Comparison of ENCODE assay signal across 1 cellular context in genomic region chr14:21103165-21103709, GRCh38.
A peak's percentile ranks its signal among the peaks of the same experiment; 100 is the strongest.
TF ChIP-seq lines count a peak whose summit lies in the region.

No MANE protein-coding gene starts in this region.

TF ChIP-seq in K562, 482 proteins besides CTCF, POLR2A, EP300 and RAD21:
- 0 out of 4 replicates have a peak, but pooled peaks of 1 of the 2 experiments have one; percentile 23 for TF ChIP-seq UBTF (IDR thresholded peaks at IDR 0.05; ENCODE audit: borderline replicate concordance in 1 of 2, low read depth in 2 of 2, low read length in 2 of 2)
- TF ChIP-seq, protein P1, sequence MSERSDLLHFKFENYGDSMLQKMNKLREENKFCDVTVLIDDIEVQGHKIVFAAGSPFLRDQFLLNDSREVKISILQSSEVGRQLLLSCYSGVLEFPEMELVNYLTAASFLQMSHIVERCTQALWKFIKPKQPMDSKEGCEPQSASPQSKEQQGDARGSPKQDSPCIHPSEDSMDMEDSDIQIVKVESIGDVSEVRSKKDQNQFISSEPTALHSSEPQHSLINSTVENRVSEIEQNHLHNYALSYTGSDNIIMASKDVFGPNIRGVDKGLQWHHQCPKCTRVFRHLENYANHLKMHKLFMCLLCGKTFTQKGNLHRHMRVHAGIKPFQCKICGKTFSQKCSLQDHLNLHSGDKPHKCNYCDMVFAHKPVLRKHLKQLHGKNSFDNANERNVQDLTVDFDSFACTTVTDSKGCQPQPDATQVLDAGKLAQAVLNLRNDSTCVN (CRISPR knock-in tag; IDR thresholded peaks at IDR 0.05) = 0 out of 2 replicates have a peak, but pooled peaks have one; percentile 13
- TF ChIP-seq, protein P2, sequence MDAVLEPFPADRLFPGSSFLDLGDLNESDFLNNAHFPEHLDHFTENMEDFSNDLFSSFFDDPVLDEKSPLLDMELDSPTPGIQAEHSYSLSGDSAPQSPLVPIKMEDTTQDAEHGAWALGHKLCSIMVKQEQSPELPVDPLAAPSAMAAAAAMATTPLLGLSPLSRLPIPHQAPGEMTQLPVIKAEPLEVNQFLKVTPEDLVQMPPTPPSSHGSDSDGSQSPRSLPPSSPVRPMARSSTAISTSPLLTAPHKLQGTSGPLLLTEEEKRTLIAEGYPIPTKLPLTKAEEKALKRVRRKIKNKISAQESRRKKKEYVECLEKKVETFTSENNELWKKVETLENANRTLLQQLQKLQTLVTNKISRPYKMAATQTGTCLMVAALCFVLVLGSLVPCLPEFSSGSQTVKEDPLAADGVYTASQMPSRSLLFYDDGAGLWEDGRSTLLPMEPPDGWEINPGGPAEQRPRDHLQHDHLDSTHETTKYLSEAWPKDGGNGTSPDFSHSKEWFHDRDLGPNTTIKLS (IDR thresholded peaks at IDR 0.05; ENCODE audit: borderline replicate concordance, low read depth) = no peak
- TF ChIP-seq CGGBP1 (CRISPR knock-in tag; IDR thresholded peaks at IDR 0.05) = no peak
- peak; percentile 95 for TF ChIP-seq HCFC1 (IDR thresholded peaks at IDR 0.05; ENCODE audit: low read depth, low read length)
- peak; percentile 45; the same call in 1 of the 2 replicates for TF ChIP-seq HDGF (IDR thresholded peaks at IDR 0.05)
- no peak for TF ChIP-seq ZNF347 (CRISPR knock-in tag; IDR thresholded peaks at IDR 0.05; ENCODE audit: low read depth)
- 0 out of 2 replicates have a peak, but pooled peaks have one; percentile 33 for TF ChIP-seq ETV1 (tag; conservative IDR thresholded peaks at IDR 0.05; ENCODE audit: low read depth)
- no peak for TF ChIP-seq ZBTB34 (CRISPR knock-in tag; IDR thresholded peaks at IDR 0.05)
- TF ChIP-seq, protein P3, sequence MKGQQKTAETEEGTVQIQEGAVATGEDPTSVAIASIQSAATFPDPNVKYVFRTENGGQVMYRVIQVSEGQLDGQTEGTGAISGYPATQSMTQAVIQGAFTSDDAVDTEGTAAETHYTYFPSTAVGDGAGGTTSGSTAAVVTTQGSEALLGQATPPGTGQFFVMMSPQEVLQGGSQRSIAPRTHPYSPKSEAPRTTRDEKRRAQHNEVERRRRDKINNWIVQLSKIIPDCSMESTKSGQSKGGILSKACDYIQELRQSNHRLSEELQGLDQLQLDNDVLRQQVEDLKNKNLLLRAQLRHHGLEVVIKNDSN (CRISPR knock-in tag; IDR thresholded peaks at IDR 0.05) = peak; percentile 70
- TF ChIP-seq ZNF175 (CRISPR knock-in tag; IDR thresholded peaks at IDR 0.05; ENCODE audit: low read depth) = 0 out of 2 replicates have a peak, but pooled peaks have one; percentile 12
- peak; percentile 93 for TF ChIP-seq SPI1 (IDR thresholded peaks at IDR 0.05; ENCODE audit: borderline replicate concordance, low read depth, low read length)
- peak; percentile 95 for TF ChIP-seq ZNF143 (CRISPR knock-in tag; IDR thresholded peaks at IDR 0.05)
- 0 out of 2 replicates have a peak, but pooled peaks have one; percentile 57 for TF ChIP-seq OTX1 (CRISPR knock-in tag; IDR thresholded peaks at IDR 0.05)
- TF ChIP-seq BCL6 (CRISPR knock-in tag; IDR thresholded peaks at IDR 0.05) = no peak
- peak; percentile 59 for TF ChIP-seq USF2 (CRISPR knock-in tag; IDR thresholded peaks at IDR 0.05)
- TF ChIP-seq, protein P4, sequence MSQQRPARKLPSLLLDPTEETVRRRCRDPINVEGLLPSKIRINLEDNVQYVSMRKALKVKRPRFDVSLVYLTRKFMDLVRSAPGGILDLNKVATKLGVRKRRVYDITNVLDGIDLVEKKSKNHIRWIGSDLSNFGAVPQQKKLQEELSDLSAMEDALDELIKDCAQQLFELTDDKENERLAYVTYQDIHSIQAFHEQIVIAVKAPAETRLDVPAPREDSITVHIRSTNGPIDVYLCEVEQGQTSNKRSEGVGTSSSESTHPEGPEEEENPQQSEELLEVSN (IDR thresholded peaks at IDR 0.05; ENCODE audit: borderline replicate concordance in 1 of 2, extremely low read depth in 1 of 2, insufficient read depth in 1 of 2, insufficient read length in 1 of 2, low read depth in 1 of 2, low read length in 1 of 2, poor library complexity in 1 of 2, severe bottlenecking in 1 of 2) = no peak
- TF ChIP-seq FOXA1 (IDR thresholded peaks at IDR 0.05; ENCODE audit: borderline replicate concordance) = no peak
- TF ChIP-seq SRSF3 (IDR thresholded peaks at IDR 0.05; ENCODE audit: insufficient read depth, low read length) = no peak
- 0 out of 2 replicates have a peak, but pooled peaks have one; percentile 58 for TF ChIP-seq MYC (IDR thresholded peaks at IDR 0.05; ENCODE audit: low read depth, low read length)
- no peak for TF ChIP-seq MYC (CRISPR knock-in tag; IDR thresholded peaks at IDR 0.05; ENCODE audit: borderline replicate concordance, low read depth)
- 0 out of 4 replicates have a peak, but pooled peaks of 1 of the 2 experiments have one; percentile 19 for TF ChIP-seq HDAC1 (IDR thresholded peaks at IDR 0.05)
- no peak for TF ChIP-seq SAFB2 (IDR thresholded peaks at IDR 0.05; ENCODE audit: borderline replicate concordance, low read depth, low read length, severe bottlenecking)
- 0 out of 4 replicates have a peak, but pooled peaks of 1 of the 2 experiments have one; percentile 22 for TF ChIP-seq ARNT (IDR thresholded peaks at IDR 0.05)
- TF ChIP-seq PHF20 (IDR thresholded peaks at IDR 0.05; ENCODE audit: partially characterized antibody) = peak; percentile 11
- no peak for TF ChIP-seq FUS (optimal IDR thresholded peaks at IDR 0.05; ENCODE audit: low read depth, low read length)
- no peak for TF ChIP-seq PTTG1 (tag; IDR thresholded peaks at IDR 0.05; ENCODE audit: low read depth)
- TF ChIP-seq MAFK (IDR thresholded peaks at IDR 0.05; ENCODE audit: low read length) = no peak
- no peak for TF ChIP-seq RUNX1 (IDR thresholded peaks at IDR 0.05; ENCODE audit: low read depth)
- TF ChIP-seq ZNF431 (CRISPR knock-in tag; IDR thresholded peaks at IDR 0.05) = 0 out of 2 replicates have a peak, but pooled peaks have one; percentile 2
- no peak for TF ChIP-seq WHSC1 (IDR thresholded peaks at IDR 0.05; ENCODE audit: low read length)
- no peak for TF ChIP-seq SREBF1 (IDR thresholded peaks at IDR 0.05; ENCODE audit: borderline replicate concordance, low read depth, low read length)
- TF ChIP-seq, protein P5, sequence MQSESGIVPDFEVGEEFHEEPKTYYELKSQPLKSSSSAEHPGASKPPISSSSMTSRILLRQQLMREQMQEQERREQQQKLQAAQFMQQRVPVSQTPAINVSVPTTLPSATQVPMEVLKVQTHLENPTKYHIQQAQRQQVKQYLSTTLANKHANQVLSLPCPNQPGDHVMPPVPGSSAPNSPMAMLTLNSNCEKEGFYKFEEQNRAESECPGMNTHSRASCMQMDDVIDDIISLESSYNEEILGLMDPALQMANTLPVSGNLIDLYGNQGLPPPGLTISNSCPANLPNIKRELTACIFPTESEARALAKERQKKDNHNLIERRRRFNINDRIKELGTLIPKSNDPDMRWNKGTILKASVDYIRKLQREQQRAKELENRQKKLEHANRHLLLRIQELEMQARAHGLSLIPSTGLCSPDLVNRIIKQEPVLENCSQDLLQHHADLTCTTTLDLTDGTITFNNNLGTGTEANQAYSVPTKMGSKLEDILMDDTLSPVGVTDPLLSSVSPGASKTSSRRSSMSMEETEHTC (IDR thresholded peaks at IDR 0.05) = peak; percentile 70
- TF ChIP-seq TEAD4 (IDR thresholded peaks at IDR 0.05; ENCODE audit: low read length) = no peak
- no peak for TF ChIP-seq TEAD4 (CRISPR knock-in tag; IDR thresholded peaks at IDR 0.05; ENCODE audit: borderline replicate concordance)
- TF ChIP-seq NCOA2 (IDR thresholded peaks at IDR 0.05; ENCODE audit: partially characterized antibody in 2 of 2) = no peak
- TF ChIP-seq NR2C1 (IDR thresholded peaks at IDR 0.05) = no peak
- TF ChIP-seq NR2C1 (tag; IDR thresholded peaks at IDR 0.05) = peak; percentile 88
- no peak for TF ChIP-seq PHB2 (IDR thresholded peaks at IDR 0.05; ENCODE audit: low read depth)
- TF ChIP-seq ZBTB8A (IDR thresholded peaks at IDR 0.05; ENCODE audit: partially characterized antibody) = no peak
- TF ChIP-seq TCF7 (IDR thresholded peaks at IDR 0.05; ENCODE audit: borderline replicate concordance) = no peak
- no peak for TF ChIP-seq EGR1 (conservative IDR thresholded peaks at IDR 0.05)
- no peak for TF ChIP-seq ZNF274 (IDR thresholded peaks at IDR 0.05; ENCODE audit: borderline replicate concordance, low read depth, low read length)
- TF ChIP-seq STAG1 (CRISPR knock-in tag; IDR thresholded peaks at IDR 0.05; ENCODE audit: borderline replicate concordance) = no peak
- TF ChIP-seq CTCFL (IDR thresholded peaks at IDR 0.05; ENCODE audit: borderline replicate concordance, insufficient read depth, low read depth, low read length, poor library complexity, severe bottlenecking) = no peak
- 0 out of 4 replicates have a peak, but pooled peaks of 1 of the 2 experiments have one; percentile 16 for TF ChIP-seq CSDE1 (IDR thresholded peaks at IDR 0.05)
- TF ChIP-seq CBFA2T3 (IDR thresholded peaks at IDR 0.05) = no peak
- TF ChIP-seq, protein P6, sequence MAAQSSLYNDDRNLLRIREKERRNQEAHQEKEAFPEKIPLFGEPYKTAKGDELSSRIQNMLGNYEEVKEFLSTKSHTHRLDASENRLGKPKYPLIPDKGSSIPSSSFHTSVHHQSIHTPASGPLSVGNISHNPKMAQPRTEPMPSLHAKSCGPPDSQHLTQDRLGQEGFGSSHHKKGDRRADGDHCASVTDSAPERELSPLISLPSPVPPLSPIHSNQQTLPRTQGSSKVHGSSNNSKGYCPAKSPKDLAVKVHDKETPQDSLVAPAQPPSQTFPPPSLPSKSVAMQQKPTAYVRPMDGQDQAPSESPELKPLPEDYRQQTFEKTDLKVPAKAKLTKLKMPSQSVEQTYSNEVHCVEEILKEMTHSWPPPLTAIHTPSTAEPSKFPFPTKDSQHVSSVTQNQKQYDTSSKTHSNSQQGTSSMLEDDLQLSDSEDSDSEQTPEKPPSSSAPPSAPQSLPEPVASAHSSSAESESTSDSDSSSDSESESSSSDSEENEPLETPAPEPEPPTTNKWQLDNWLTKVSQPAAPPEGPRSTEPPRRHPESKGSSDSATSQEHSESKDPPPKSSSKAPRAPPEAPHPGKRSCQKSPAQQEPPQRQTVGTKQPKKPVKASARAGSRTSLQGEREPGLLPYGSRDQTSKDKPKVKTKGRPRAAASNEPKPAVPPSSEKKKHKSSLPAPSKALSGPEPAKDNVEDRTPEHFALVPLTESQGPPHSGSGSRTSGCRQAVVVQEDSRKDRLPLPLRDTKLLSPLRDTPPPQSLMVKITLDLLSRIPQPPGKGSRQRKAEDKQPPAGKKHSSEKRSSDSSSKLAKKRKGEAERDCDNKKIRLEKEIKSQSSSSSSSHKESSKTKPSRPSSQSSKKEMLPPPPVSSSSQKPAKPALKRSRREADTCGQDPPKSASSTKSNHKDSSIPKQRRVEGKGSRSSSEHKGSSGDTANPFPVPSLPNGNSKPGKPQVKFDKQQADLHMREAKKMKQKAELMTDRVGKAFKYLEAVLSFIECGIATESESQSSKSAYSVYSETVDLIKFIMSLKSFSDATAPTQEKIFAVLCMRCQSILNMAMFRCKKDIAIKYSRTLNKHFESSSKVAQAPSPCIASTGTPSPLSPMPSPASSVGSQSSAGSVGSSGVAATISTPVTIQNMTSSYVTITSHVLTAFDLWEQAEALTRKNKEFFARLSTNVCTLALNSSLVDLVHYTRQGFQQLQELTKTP (IDR thresholded peaks at IDR 0.05; ENCODE audit: low read depth in 1 of 2, partially characterized antibody in 2 of 2) = peak in 1 of 2 experiments; percentile 85
- peak in 1 of 2 experiments; percentile 83 for TF ChIP-seq SIX5 (IDR thresholded peaks at IDR 0.05; ENCODE audit: borderline replicate concordance in 1 of 2, insufficient read depth in 1 of 2, low read depth in 1 of 2, low read length in 2 of 2)
